In the genomic region with DNA sequence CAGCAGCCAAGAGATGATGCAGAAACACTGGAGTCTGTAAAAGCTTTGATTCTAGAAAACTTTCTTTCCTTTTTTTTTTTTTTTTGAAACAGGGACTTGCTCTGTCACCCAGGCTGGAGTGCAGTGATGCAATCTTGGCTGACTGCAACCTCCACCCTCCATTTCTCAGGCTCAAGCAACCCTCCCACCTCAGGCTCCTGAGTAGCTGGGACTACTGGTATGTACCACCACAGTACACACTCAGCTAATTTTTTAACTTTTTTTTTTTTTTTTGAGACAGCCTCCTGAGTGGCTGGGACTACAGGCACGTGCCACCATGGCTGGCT, we compare ENCODE assay signal across 20 cellular contexts. TPM values are rescaled to one million over a fixed set of nuclear protein-coding genes. Genes with fewer than 3 reads are reported as not detected.
A peak's percentile ranks its signal among the peaks of the same experiment; 100 is the strongest.
DNase-seq lines count a peak whose midpoint lies in the region; ATAC-seq, FAIRE-seq and TF ChIP-seq lines count a peak whose summit lies in the region.
"Had no signal": no experiment of that assay in that cellular context is flagged by ENCODE, and none has a peak within 500 bp of the region (broad histone marks: within the 10 kb centered on the region; RNA-seq: fewer than 3 reads in every experiment).

No MANE protein-coding gene starts in this region.

- peak overlapping the region; percentile 26 to 33 for H3K27ac ChIP-seq in kidney (ENCODE audit: low read depth in 2 of 2, low read length in 2 of 2)
- no peak overlapping the region for H3K27ac ChIP-seq in uterus
- H3K27ac ChIP-seq: brain microvascular endothelial cell, HL-60, spleen had no signal

- DNase-seq in Right ventricle myocardium inferior (ENCODE audit: missing footprints) (no peak), cardiac septum (ENCODE audit: low spot score) (no peak), amniotic epithelial cell (ENCODE audit: low read depth) (peak; percentile 47), kidney (no peak), uterus (peak; percentile 42 to 43), NCI-H187 treated with DMSO at 0.1 percent for 48 hours (lab: John Stamatoyannopoulos, UW) (no peak), NCI-H146 (lab: John Stamatoyannopoulos, UW) (no peak), HTR-8/SVneo (ENCODE audit: insufficient read length, low spot score) (no peak)
- DNase-seq: activated CD4-positive, alpha-beta T cell treated with anti-CD3 and anti-CD28 coated beads, Interleukin-2, amount 50 U/mL, for 1 hour; activated naive CD4-positive, alpha-beta T cell treated with anti-CD3 and anti-CD28 coated beads, Interleukin-2, amount 50 U/mL, for 16 hours; brain microvascular endothelial cell; CD4-positive, alpha-beta memory T cell; NCI-H1694; NCI-H510A; SK-N-SH; stimulated activated naive B cell treated with anti-CD40 and anti-IgM and Interleukin-4, amounts not matched to agents 10 μg/mL and 1 μg/mL and 100 μg/mL, for 72 hours had no signal

- no peak overlapping the region for H3K9ac ChIP-seq in kidney (ENCODE audit: low read length in 2 of 2)
- H3K9ac ChIP-seq: SK-N-SH had no signal

- no peak overlapping the region for H3K4me3 ChIP-seq in kidney (ENCODE audit: low read length in 2 of 2)
- H3K4me3 ChIP-seq in uterus, result no peak overlapping the region
- H3K4me3 ChIP-seq: spleen had no signal

- H3K27me3 ChIP-seq in uterus, result no peaks in the 10 kb centered on the region
- H3K27me3 ChIP-seq: brain microvascular endothelial cell, spleen had no signal

- ATAC-seq in Right ventricle myocardium inferior, result peak; percentile 75
- ATAC-seq: stimulated activated naive B cell treated with anti-CD40 and anti-IgM and Interleukin-4, amounts not matched to agents 10 μg/mL and 1 μg/mL and 100 μg/mL, for 72 hours had no signal

- no peak for TF ChIP-seq CTCF in kidney (IDR thresholded peaks at IDR 0.05; ENCODE audit: borderline replicate concordance, extremely low read depth, insufficient read depth)
- no peak for TF ChIP-seq CTCF in uterus (IDR thresholded peaks at IDR 0.05)

- H3K9me3 ChIP-seq in kidney (ENCODE audit: control insufficient read depth in 1 of 2, low read length in 2 of 2) (no peaks in the 10 kb centered on the region), uterus (no peaks in the 10 kb centered on the region)
- H3K9me3 ChIP-seq: SK-N-SH, spleen had no signal

- no peaks in the 10 kb centered on the region for H3K36me3 ChIP-seq in kidney (ENCODE audit: control insufficient read depth in 1 of 2, insufficient read depth in 2 of 2, low read length in 2 of 2)
- no peaks in the 10 kb centered on the region for H3K36me3 ChIP-seq in uterus
- H3K36me3 ChIP-seq: brain microvascular endothelial cell, spleen had no signal

- H3K4me1 ChIP-seq in kidney (ENCODE audit: control insufficient read depth in 1 of 2, insufficient read depth in 1 of 2, low read depth in 1 of 2, low read length in 2 of 2), result no peaks in the 10 kb centered on the region
- no peaks in the 10 kb centered on the region for H3K4me1 ChIP-seq in uterus
- H3K4me1 ChIP-seq: spleen had no signal

- intact Hi-C loops in Right ventricle myocardium inferior (cut with DNase I) (no loop called here), cardiac septum (cut with DNase I) (no loop called here), kidney (cut with DNase I) (no loop called here), uterus (cut with DNase I; ENCODE audit: low total_unique reads) (no loop called here)

- FAIRE-seq in kidney (lab: Jason Lieb, UNC) (no peak), HTR-8/SVneo (lab: Jason Lieb, UNC) (no peak)
- FAIRE-seq: TTC549, urothelium cell line had no signal

- TF ChIP-seq POLR2A in uterus (IDR thresholded peaks at IDR 0.05), result no peak

RNA-seq across cellular contexts. Expression of a gene that starts 17.0 kb away (rescaled TPM):
- total RNA-seq in Right ventricle myocardium inferior (152 TPM), cardiac septum (172 TPM), kidney (42.0 TPM), uterus (10 to 100 TPM in 3 of 4 donors, 1 to 10 TPM in 1; 6.6 to 44.1 (median 22.4) TPM)
- 54.9 TPM for polyA plus RNA-seq in kidney (ENCODE audit: insufficient read depth, low read depth, low replicate concordance)

RNA-seq across cellular contexts. Expression of a gene that starts 37.4 kb away (rescaled TPM):
- total RNA-seq in Right ventricle myocardium inferior, result 74.0 TPM
- 75.0 TPM for total RNA-seq in cardiac septum
- total RNA-seq in kidney, result 88.8 TPM
- polyA plus RNA-seq in kidney (ENCODE audit: insufficient read depth, low read depth, low replicate concordance), result 46.7 TPM
- 100 to 1,000 TPM in 3 of 4 donors, 10 to 100 TPM in 1; 31.8 to 177 (median 143) TPM for total RNA-seq in uterus

Comparison
In these comparisons a context has a peak if more than half of its experiments do, and no peak if none do; other contexts are left out.
1. DNase-seq: peak in amniotic epithelial cell (single experiment) and uterus (2 of 2); none in Right ventricle myocardium inferior (single experiment), cardiac septum (single experiment), kidney (single experiment), NCI-H187 treated with DMSO at 0.1 percent for 48 hours (single experiment), NCI-H146 (single experiment) and HTR-8/SVneo (single experiment).
2. H3K27ac ChIP-seq: peak in kidney (2 of 2); none in uterus (0 of 2).